In the genomic region with DNA sequence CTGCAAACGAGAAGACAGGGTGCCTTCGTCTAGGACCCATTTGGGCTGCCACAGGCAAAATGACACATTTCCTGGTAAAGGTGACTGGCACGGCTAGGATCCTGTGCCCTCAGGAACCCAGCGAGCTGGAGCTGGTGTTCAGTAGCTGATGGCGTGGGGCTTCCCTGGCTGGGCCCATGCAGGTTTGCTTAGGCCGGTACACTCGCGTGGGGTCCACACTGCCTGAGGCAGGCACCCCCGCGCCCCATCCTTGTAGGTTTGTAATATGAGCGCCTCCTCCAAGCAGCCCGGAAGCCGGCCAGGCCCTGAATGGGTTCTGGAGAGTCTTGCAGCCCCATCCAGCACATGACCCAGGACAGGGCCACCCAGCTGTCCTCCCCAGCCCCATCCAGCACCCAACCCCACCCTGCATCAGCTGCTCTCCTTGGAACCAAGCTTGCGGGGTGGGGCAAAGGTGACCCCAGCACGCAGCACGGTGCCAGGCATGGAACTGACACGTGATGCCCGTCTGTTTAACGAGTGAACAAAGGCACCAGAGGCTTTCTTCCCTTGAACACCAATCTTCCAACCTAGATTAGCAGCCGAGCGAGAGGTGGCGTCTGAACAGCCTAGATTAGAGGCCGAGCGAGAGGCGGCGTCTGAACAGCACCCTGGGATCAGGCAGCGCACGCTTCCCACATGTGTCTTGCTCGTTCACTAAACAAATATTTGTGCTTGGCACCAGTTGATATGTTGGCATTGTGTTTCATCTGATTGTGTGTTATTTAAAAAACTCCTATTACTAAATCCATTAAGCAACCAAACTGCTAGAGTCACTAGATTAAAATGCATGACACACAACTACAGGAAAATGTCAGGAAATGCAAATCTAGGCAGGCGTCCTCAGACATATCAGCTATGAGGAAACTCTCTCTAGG, we compare ENCODE assay signal across 10 cellular contexts.
DNase-seq lines count a peak whose midpoint lies in the region; ATAC-seq and TF ChIP-seq lines count a peak whose summit lies in the region.
"Had no signal": no experiment of that assay in that cellular context is flagged by ENCODE, and none has a peak within 500 bp of the region (broad histone marks: within the 10 kb centered on the region; RNA-seq: fewer than 3 reads in every experiment).

No MANE protein-coding gene starts in this region.

- no peak for ATAC-seq in GM19023 (IDR thresholded peaks at IDR 0.05; ENCODE audit: unreplicated experiment)
- ATAC-seq in GM19351 (IDR thresholded peaks at IDR 0.05; ENCODE audit: unreplicated experiment) = no peak
- ATAC-seq in HG02798 (IDR thresholded peaks at IDR 0.05; ENCODE audit: poor library complexity, unreplicated experiment) = no peak
- no peak for ATAC-seq in HG02763 (IDR thresholded peaks at IDR 0.05; ENCODE audit: unreplicated experiment)

- in situ Hi-C loops in astrocyte of the spinal cord (cut with HindIII; ENCODE audit: low sequenced_read_pairs) = no loop called here

- no peak overlapping the region for H3K4me3 ChIP-seq in astrocyte of the spinal cord (ENCODE audit: low read depth, low read length)
- H3K4me3 ChIP-seq in lower leg skin (ENCODE audit: low read depth, poor library complexity, severe bottlenecking) = no peak overlapping the region
- H3K4me3 ChIP-seq: breast epithelium had no signal

- intact Hi-C loops in lower leg skin (cut with DNase I; ENCODE audit: low total_unique reads) = no loop called here

- 45 to 52% methylated on average over 30 of the region's 30 CpGs for WGBS in lower leg skin, 2 donors

- TF ChIP-seq CTCF in astrocyte of the spinal cord (IDR thresholded peaks at IDR 0.05; ENCODE audit: low read depth, low read length) (no peak), lower leg skin (IDR thresholded peaks at IDR 0.05) (no peak)

- DNase-seq in AG08395 (ENCODE audit: low spot score) (peak; percentile 85), LHCN-M2 (ENCODE audit: low read depth) (peak; percentile 47), astrocyte of the spinal cord (ENCODE audit: low read depth, low spot score) (peak; percentile 22), lower leg skin (ENCODE audit: low spot score in 2 of 2) (peak; percentile 85 to 92)
- DNase-seq: DND-41 had no signal

- no peak for TF ChIP-seq POLR2A in lower leg skin (IDR thresholded peaks at IDR 0.05)

Comparison
In these comparisons a context has a peak if more than half of its experiments do, and no peak if none do; other contexts are left out.
1. DNase-seq: peak in every context shown above with its lines; median percentile 88 in lower leg skin; 85 in AG08395; 47 in LHCN-M2; 22 in astrocyte of the spinal cord.